7 cellular contexts compared by ENCODE assay signal in the genomic region with DNA sequence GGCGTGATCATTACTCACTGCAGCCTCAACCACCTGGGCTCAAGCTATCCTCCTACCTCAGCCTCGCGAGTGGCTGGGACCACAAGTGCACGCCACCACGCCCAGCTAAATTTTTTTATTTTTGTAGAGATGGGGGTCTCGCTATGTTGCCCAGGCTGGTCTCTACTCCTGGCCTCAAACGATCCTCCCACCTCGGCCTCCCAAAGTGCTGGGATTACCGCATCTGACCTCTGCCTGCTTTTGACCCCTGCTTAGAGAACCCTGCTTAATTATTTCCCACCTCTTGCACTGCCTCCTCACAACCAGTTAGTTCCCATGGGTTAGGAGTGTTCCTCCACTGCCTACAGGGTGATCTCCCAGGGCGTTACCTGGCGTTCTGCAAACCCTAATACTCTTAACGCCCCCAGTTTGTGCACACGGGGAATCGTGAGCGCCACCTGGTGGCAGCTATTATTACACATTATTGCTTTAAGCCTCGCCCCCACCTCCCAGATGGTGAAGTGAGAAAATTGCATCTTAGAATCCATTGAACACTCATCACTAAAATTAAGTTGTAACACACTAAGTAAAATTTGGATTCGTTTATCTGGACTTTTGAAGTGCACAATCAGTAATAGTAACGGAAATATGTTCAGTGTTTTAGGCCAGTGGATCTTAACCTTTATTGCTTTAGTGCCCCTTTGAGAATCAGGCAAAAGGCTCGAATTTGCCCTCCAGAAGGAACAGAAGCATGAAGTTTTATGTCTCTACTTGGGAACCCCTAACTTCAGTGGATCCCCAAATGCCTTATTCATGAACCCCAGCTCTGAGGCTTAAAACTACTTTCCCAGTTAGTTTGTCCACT.
DNase-seq lines count a peak whose midpoint lies in the region; TF ChIP-seq lines count a peak whose summit lies in the region.

No MANE protein-coding gene starts in this region.

- peak; percentile 88 for TF ChIP-seq CTCF in GM12873 (IDR thresholded peaks at IDR 0.05; ENCODE audit: insufficient read depth, low read depth, low read length, missing control alignments)

- DNase-seq in MV-4-11 (lab: John Stamatoyannopoulos, UW) (peak; percentile 46), lung microvascular endothelial cell (ENCODE audit: low read depth in 2 of 2) (peak; percentile 53 to 63), T1000 (lab: John Stamatoyannopoulos, UW) (no peak)
- DNase-seq in activated CD4-positive, CD25-positive, alpha-beta regulatory T cell (lab: John Stamatoyannopoulos, UW), result peak; percentile 27 to 44 (median 32)
- peak; percentile 31 for DNase-seq in central memory CD4-positive, alpha-beta T cell
- DNase-seq in stimulated activated CD8-positive, alpha-beta memory T cell treated with anti-CD3 and anti-CD28 coated beads, Interleukin-7, amount 100 ng/mL, for 24 hours (ENCODE audit: low read depth), result peak; percentile 43
